ENCODE assay signal across 1 cellular context in the genomic region with DNA sequence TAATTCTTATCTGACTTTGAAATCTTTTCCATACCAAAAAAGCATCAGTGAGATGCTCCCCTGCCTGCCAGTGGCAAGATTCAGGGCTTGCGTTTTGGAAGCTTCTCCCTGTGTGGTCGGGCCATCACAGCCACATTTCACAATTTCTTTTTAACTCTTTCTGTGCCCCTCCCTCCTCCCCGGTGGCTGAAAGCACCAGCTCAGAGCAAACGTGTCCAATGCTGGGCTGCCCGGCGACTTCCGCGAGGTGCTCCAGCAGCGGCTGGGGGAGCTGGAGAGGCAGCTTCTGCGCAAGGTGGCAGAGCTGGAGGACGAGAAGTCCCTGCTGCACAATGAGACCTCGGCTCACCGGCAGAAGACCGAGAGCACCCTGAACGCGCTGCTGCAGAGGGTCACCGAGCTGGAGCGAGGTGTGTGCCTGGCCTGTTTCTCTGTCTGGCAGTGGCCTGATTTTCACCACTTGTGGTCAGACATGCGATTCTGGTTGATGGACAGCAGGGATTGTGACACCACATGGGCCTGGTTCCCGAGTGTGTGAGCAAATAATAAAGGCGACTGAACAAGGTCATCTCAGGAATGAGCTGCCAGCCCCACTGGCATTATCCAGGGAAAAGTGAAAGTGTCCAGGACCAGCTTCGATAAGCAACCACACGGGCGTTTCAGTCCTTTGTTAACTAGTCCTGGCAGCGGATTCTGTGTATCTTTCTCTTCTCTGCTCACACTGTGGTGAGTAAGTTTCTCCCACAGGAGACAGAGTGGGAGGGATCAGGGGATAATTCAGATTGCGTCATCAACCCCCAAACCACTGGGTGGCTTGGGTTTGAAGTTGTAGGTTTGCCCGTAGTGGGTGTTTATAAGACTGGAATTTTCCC.
TF ChIP-seq lines count a peak whose summit lies in the region.

No MANE protein-coding gene starts in this region.

TF ChIP-seq in HepG2, 621 proteins besides CTCF, POLR2A, EP300 and RAD21 (continued from another document):
- TF ChIP-seq POGK (CRISPR knock-in tag; conservative IDR thresholded peaks at IDR 0.05) (0 out of 2 replicates have a peak, but pooled peaks have one; percentile 25), REXO4 (CRISPR knock-in tag; IDR thresholded peaks at IDR 0.05; ENCODE audit: borderline replicate concordance) (no peak), MAFF (IDR thresholded peaks at IDR 0.05; ENCODE audit: low read depth, low read length) (no peak), TEAD3 (CRISPR knock-in tag; optimal IDR thresholded peaks at IDR 0.05; ENCODE audit: borderline replicate concordance) (peak; percentile 26), ZFY (CRISPR knock-in tag; IDR thresholded peaks at IDR 0.05) (0 out of 2 replicates have a peak, but pooled peaks have one; percentile 38), FOXO4 (CRISPR knock-in tag; conservative IDR thresholded peaks at IDR 0.05) (0 out of 2 replicates have a peak, but pooled peaks have one; percentile 35), NR0B2 (CRISPR knock-in tag; IDR thresholded peaks at IDR 0.05) (no peak), ZNF891 (CRISPR knock-in tag; IDR thresholded peaks at IDR 0.05) (0 out of 2 replicates have a peak, but pooled peaks have one; percentile 28), TBX3 (IDR thresholded peaks at IDR 0.05; ENCODE audit: borderline replicate concordance) (peak; percentile 87; the same call in 1 of the 2 replicates), ZNF713 (CRISPR knock-in tag; IDR thresholded peaks at IDR 0.05) (no peak), ZNF263 (CRISPR knock-in tag; IDR thresholded peaks at IDR 0.05) (peak; percentile 82), ZSCAN25 (CRISPR knock-in tag; IDR thresholded peaks at IDR 0.05) (no peak), SOX6 (IDR thresholded peaks at IDR 0.05) (no peak), SOX6 (CRISPR knock-in tag; IDR thresholded peaks at IDR 0.05) (peak; percentile 59), REPIN1 (CRISPR knock-in tag; IDR thresholded peaks at IDR 0.05; ENCODE audit: borderline replicate concordance, low read depth) (0 out of 2 replicates have a peak, but pooled peaks have one; percentile 31), BCL3 (CRISPR knock-in tag; IDR thresholded peaks at IDR 0.05) (no peak)
TF ChIP-seq in HepG2: peak in this region for 32.
